Comparison of ENCODE assay signal across 12 cellular contexts in the genomic region with DNA sequence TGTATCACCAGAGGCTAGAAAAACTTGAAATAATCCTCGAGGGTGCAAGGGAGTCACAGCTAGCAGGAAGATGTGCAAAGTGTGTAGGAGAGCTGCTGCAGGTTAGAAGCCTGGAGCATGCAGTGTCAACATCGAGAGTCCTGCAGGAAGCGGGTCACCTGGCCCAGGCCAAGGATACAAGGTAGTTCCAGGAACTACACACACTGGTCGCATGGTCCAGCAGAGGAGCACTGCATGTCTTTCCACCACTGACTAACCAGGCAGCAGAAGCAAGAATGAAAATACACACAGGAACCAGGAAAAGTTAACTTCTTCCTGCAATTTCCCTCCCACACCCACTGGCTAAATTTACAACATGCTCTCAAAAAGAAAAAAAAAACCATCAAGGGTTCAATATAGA. TPM values are rescaled to one million over a fixed set of nuclear protein-coding genes. Genes with fewer than 3 reads are reported as not detected.
"Had no signal": no experiment of that assay in that cellular context is flagged by ENCODE, and none has a peak within 500 bp of the region (broad histone marks: within the 10 kb centered on the region; RNA-seq: fewer than 3 reads in every experiment).

No MANE protein-coding gene starts in this region.

- H3K27me3 Mint-ChIP-seq: activated naive CD4-positive, alpha-beta T cell treated with anti-CD3 and anti-CD28 coated beads, Interleukin-2, amount 50 U/mL, for 24 hours had no signal

- H3K27ac ChIP-seq: ascending aorta, coronary artery, spleen had no signal

- H3K4me1 ChIP-seq: ascending aorta had no signal

- H3K4me3 Mint-ChIP-seq: activated CD4-positive, alpha-beta T cell treated with anti-CD3 and anti-CD28 coated beads, Interleukin-2, amount 10 ng/mL, durations not matched to agents 24 days and 14 days; activated CD8-positive, alpha-beta T cell treated with anti-CD3 and anti-CD28 coated beads, Interleukin-2, amount 10 ng/mL, durations not matched to agents 7 days and 5 days; activated naive CD4-positive, alpha-beta T cell treated with anti-CD3 and anti-CD28 coated beads, Interleukin-2, amount 50 U/mL, for 24 hours; central memory CD8-positive, alpha-beta T cell; natural killer cell had no signal

- H3K9me3 Mint-ChIP-seq: activated CD4-positive, alpha-beta T cell treated with anti-CD3 and anti-CD28 coated beads, Interleukin-2, amount 10 ng/mL, durations not matched to agents 24 days and 14 days; activated naive CD4-positive, alpha-beta T cell treated with anti-CD3 and anti-CD28 coated beads, Interleukin-2, amount 50 U/mL, for 24 hours; central memory CD8-positive, alpha-beta T cell; natural killer cell had no signal

- ATAC-seq: activated CD8-positive, alpha-beta T cell treated with anti-CD3 and anti-CD28 coated beads, Interleukin-2, amount 10 ng/mL, durations not matched to agents 7 days and 5 days had no signal

- DNase-seq: activated CD4-positive, alpha-beta T cell treated with anti-CD3 and anti-CD28 coated beads, Interleukin-2, amount 10 ng/mL, durations not matched to agents 24 days and 14 days; activated CD8-positive, alpha-beta T cell treated with anti-CD3 and anti-CD28 coated beads, Interleukin-2, amount 10 ng/mL, durations not matched to agents 7 days and 5 days; activated gamma-delta T cell; head of caudate nucleus; kidney glomerular epithelial cell; natural killer cell; spleen; stimulated activated naive CD4-positive, alpha-beta T cell had no signal

- H3K27me3 ChIP-seq: ascending aorta had no signal

- H3K36me3 ChIP-seq: ascending aorta, spleen had no signal

- H3K9me3 ChIP-seq: ascending aorta, spleen had no signal

- H3K36me3 Mint-ChIP-seq: activated naive CD4-positive, alpha-beta T cell treated with anti-CD3 and anti-CD28 coated beads, Interleukin-2, amount 50 U/mL, for 24 hours; natural killer cell had no signal

- H3K27ac Mint-ChIP-seq: activated CD4-positive, alpha-beta T cell treated with anti-CD3 and anti-CD28 coated beads, Interleukin-2, amount 10 ng/mL, durations not matched to agents 24 days and 14 days; activated CD8-positive, alpha-beta T cell treated with anti-CD3 and anti-CD28 coated beads, Interleukin-2, amount 10 ng/mL, durations not matched to agents 7 days and 5 days; activated naive CD4-positive, alpha-beta T cell treated with anti-CD3 and anti-CD28 coated beads, Interleukin-2, amount 50 U/mL, for 24 hours; natural killer cell had no signal

- H3K4me3 ChIP-seq: ascending aorta, coronary artery, spleen had no signal

- H3K4me1 Mint-ChIP-seq: central memory CD8-positive, alpha-beta T cell had no signal

RNA-seq across cellular contexts. Expression of a gene that starts 36.0 kb away (rescaled TPM):
- total RNA-seq: ascending aorta had no signal
